ENCODE assay signal across 24 cellular contexts in the genomic region with DNA sequence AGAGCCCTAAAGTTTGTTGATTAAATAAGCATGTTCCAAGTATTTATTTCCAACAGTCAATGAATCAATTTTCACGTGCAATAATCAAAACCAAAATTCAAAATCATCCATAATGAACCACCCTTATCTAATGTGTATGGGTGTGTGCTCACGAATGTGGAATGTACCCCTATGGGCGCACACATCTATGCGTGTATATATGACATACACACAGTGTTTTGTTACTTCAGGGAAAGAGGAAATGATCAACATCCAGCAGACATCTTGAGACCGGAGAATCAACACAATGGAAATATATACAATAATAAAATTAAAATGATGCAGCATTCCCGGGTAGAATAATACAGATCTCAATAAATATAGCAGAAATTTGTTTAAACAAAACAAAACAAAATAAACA. TPM values are rescaled to one million over a fixed set of nuclear protein-coding genes. Genes with fewer than 3 reads are reported as not detected.
"Had no signal": no experiment of that assay in that cellular context is flagged by ENCODE, and none has a peak within 500 bp of the region (broad histone marks: within the 10 kb centered on the region; RNA-seq: fewer than 3 reads in every experiment).

No MANE protein-coding gene starts in this region.

- H3K4me1 ChIP-seq: SJCRH30 had no signal

- H3K4me1 Mint-ChIP-seq: activated CD4-positive, alpha-beta T cell treated with anti-CD3 and anti-CD28 coated beads, Interleukin-2, amount 10 ng/mL, durations not matched to agents 24 days and 14 days; activated CD8-positive, alpha-beta memory T cell treated with anti-CD3 and anti-CD28 coated beads, Interleukin-2, amount 10 ng/mL, durations not matched to agents 7 days and 5 days; central memory CD8-positive, alpha-beta T cell had no signal

- H3K36me3 ChIP-seq: ascending aorta, Peyer's patch, SJCRH30 had no signal

- DNase-seq: activated CD4-positive, alpha-beta T cell treated with anti-CD3 and anti-CD28 coated beads, Interleukin-2, amount 10 ng/mL, durations not matched to agents 24 days and 14 days; activated CD4-positive, alpha-beta T cell treated with anti-CD3 and anti-CD28 coated beads, Interleukin-2, amount 50 U/mL, for 48 hours; activated CD4-positive, CD25-positive, alpha-beta regulatory T cell treated with anti-CD3 and anti-CD28 coated beads, Interleukin-2, amount 50 U/mL, for 72 hours; activated CD8-positive, alpha-beta memory T cell treated with anti-CD3 and anti-CD28 coated beads, Interleukin-2, amount 10 ng/mL, durations not matched to agents 7 days and 5 days; activated effector memory CD4-positive, alpha-beta T cell treated with anti-CD3 and anti-CD28 coated beads, Interleukin-2, amount 50 U/mL, for 16 hours; activated naive CD4-positive, alpha-beta T cell treated with Interleukin-2 at 50 U/mL for 16 hours; activated naive CD8-positive, alpha-beta T cell treated with anti-CD3 and anti-CD28 coated beads, Interleukin-2, amount 50 U/mL, for 24 hours; activated T-cell treated with anti-CD3 and anti-CD28 coated beads, Interleukin-2, amount 50 U/mL, for 24 hours; amniotic stem cell; Karpas-422; NCI-H1436 treated with DMSO at 0.1 percent for 48 hours; NCI-H187; NCI-H2081; NCI-H510A treated with DMSO at 0.1 percent for 48 hours; Peyer's patch; Right ventricle myocardium superior; SJCRH30 had no signal

- H3K27ac Mint-ChIP-seq: activated CD4-positive, alpha-beta T cell treated with anti-CD3 and anti-CD28 coated beads, Interleukin-2, amount 10 ng/mL, durations not matched to agents 24 days and 14 days; activated CD8-positive, alpha-beta memory T cell treated with anti-CD3 and anti-CD28 coated beads, Interleukin-2, amount 10 ng/mL, durations not matched to agents 7 days and 5 days; activated naive CD4-positive, alpha-beta T cell treated with anti-CD3 and anti-CD28 coated beads, Interleukin-2, amount 50 U/mL, for 72 hours; activated naive CD8-positive, alpha-beta T cell treated with anti-CD3 and anti-CD28 coated beads, Interleukin-2, amount 50 U/mL, for 24 hours; activated T-cell treated with anti-CD3 and anti-CD28 coated beads, Interleukin-2, amount 50 U/mL, for 24 hours; activated T-helper 1 cell treated with anti-CD3 and anti-CD28 coated beads, Interleukin-12 subunit alpha, Interleukin-12 subunit beta, Interleukin-2, Interleukin-4 antibody, amounts not matched to agents 30 ng/mL and 10 ng/mL and 1 ng/mL, durations not matched to agents 14 hours and 24 hours and 36 hours; T-helper 1 cell treated with Interleukin-12 subunit alpha and Interleukin-12 subunit beta and Interleukin-4 antibody, amounts not matched to agents 30 μg/mL and 1 μg/mL, for 36 hours had no signal

- H3K9me3 Mint-ChIP-seq: activated T-cell treated with anti-CD3 and anti-CD28 coated beads, Interleukin-2, amount 50 U/mL, for 24 hours had no signal

- H3K9me3 ChIP-seq: ascending aorta, body of pancreas, SJCRH30 had no signal

- H3K4me3 Mint-ChIP-seq: activated CD4-positive, alpha-beta T cell treated with anti-CD3 and anti-CD28 coated beads, Interleukin-2, amount 10 ng/mL, durations not matched to agents 24 days and 14 days; activated CD8-positive, alpha-beta memory T cell treated with anti-CD3 and anti-CD28 coated beads, Interleukin-2, amount 10 ng/mL, durations not matched to agents 7 days and 5 days; activated naive CD8-positive, alpha-beta T cell treated with anti-CD3 and anti-CD28 coated beads, Interleukin-2, amount 50 U/mL, for 24 hours; activated T-cell treated with anti-CD3 and anti-CD28 coated beads, Interleukin-2, amount 50 U/mL, for 24 hours; activated T-helper 1 cell treated with anti-CD3 and anti-CD28 coated beads, Interleukin-12 subunit alpha, Interleukin-12 subunit beta, Interleukin-2, Interleukin-4 antibody, amounts not matched to agents 30 ng/mL and 10 ng/mL and 1 ng/mL, durations not matched to agents 14 hours and 24 hours and 36 hours; central memory CD8-positive, alpha-beta T cell; T-helper 1 cell treated with Interleukin-12 subunit alpha and Interleukin-12 subunit beta and Interleukin-4 antibody, amounts not matched to agents 30 μg/mL and 1 μg/mL, for 36 hours had no signal

- H3K4me3 ChIP-seq: ascending aorta, body of pancreas, Peyer's patch, SJCRH30 had no signal

- H3K27ac ChIP-seq: ascending aorta, body of pancreas, Peyer's patch, RWPE1, SJCRH30 had no signal

RNA-seq across cellular contexts. Expression of gene FEZF1, which starts 3.3 kb away (rescaled TPM):
- total RNA-seq: activated CD4-positive, alpha-beta T cell treated with anti-CD3 and anti-CD28 coated beads, Interleukin-2, amount 10 ng/mL, durations not matched to agents 24 days and 14 days; activated CD8-positive, alpha-beta memory T cell treated with anti-CD3 and anti-CD28 coated beads, Interleukin-2, amount 10 ng/mL, durations not matched to agents 7 days and 5 days; activated naive CD4-positive, alpha-beta T cell treated with anti-CD3 and anti-CD28 coated beads, Interleukin-2, amount 50 U/mL, for 72 hours; activated T-helper 1 cell treated with anti-CD3 and anti-CD28 coated beads, Interleukin-12 subunit alpha, Interleukin-12 subunit beta, Interleukin-2, Interleukin-4 antibody, amounts not matched to agents 30 ng/mL and 10 ng/mL and 1 ng/mL, durations not matched to agents 14 hours and 24 hours and 36 hours; ascending aorta; body of pancreas; Peyer's patch; Right ventricle myocardium superior; SJCRH30 had no signal
